20 cellular contexts compared by ENCODE assay signal in the genomic region with DNA sequence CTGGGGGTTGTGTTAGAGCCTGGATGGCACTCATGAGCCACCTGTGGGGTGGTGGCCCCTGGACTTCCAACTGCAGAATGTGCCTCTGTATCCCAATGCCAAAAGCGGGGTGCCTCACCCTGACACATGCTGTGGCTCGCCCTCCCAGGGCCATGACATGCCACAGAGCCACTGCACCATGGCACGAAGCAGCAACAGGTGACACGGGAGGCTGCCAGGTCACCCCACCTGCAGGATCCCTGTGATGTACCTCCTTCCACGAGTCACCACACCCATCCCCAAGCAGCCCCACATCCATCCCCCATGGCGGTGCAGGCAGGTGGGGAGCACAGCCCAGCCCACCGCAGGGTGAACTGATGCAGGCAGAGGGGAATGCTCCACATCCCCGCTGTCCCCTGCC.
"Had no signal": no experiment of that assay in that cellular context is flagged by ENCODE, and none has a peak within 500 bp of the region (broad histone marks: within the 10 kb centered on the region; RNA-seq: fewer than 3 reads in every experiment).

No MANE protein-coding gene starts in this region.

- DNase-seq: activated CD4-positive, alpha-beta memory T cell treated with anti-CD3 and anti-CD28 coated beads for 36 hours; activated CD4-positive, alpha-beta T cell treated with anti-CD3 and anti-CD28 coated beads for 48 hours; activated effector memory CD4-positive, alpha-beta T cell treated with Interleukin-2 at 50 U/mL for 16 hours; activated naive CD4-positive, alpha-beta T cell treated with anti-CD3 and anti-CD28 coated beads for 36 hours; activated T-cell treated with anti-CD3 and anti-CD28 coated beads, Interleukin-2, amount 50 U/mL, for 72 hours; amygdala; colonic mucosa; dorsolateral prefrontal cortex; effector memory CD8-positive, alpha-beta T cell; heart right ventricle; islet precursor cell; left cardiac atrium; stimulated activated CD4-positive, alpha-beta T cell treated with anti-CD3 and anti-CD28 coated beads, Interleukin-2, amount 100 ng/mL, for 48 hours; stimulated activated naive CD4-positive, alpha-beta T cell; thyroid gland had no signal

- H3K4me3 ChIP-seq: colonic mucosa, dorsolateral prefrontal cortex, heart right ventricle, mucosa of descending colon, smooth muscle cell, thyroid gland had no signal

- H3K36me3 Mint-ChIP-seq: activated CD4-positive, alpha-beta memory T cell treated with anti-CD3 and anti-CD28 coated beads for 36 hours had no signal

- H3K4me1 ChIP-seq: thyroid gland had no signal

- H3K4me2 ChIP-seq: smooth muscle cell had no signal

- H3K36me3 ChIP-seq: colonic mucosa, heart right ventricle, thyroid gland had no signal

- ATAC-seq: activated T-cell treated with anti-CD3 and anti-CD28 coated beads, Interleukin-2, amount 50 U/mL, for 72 hours; effector memory CD8-positive, alpha-beta T cell; heart right ventricle; left cardiac atrium; sciatic nerve had no signal

- H3K4me3 Mint-ChIP-seq: activated CD4-positive, alpha-beta memory T cell treated with anti-CD3 and anti-CD28 coated beads for 36 hours; activated naive CD4-positive, alpha-beta T cell treated with anti-CD3 and anti-CD28 coated beads for 36 hours; activated T-cell treated with anti-CD3 and anti-CD28 coated beads, Interleukin-2, amount 50 U/mL, for 72 hours; effector memory CD8-positive, alpha-beta T cell; T-helper 1 cell treated with Interleukin-12 subunit alpha and Interleukin-12 subunit beta and Interleukin-4 antibody, amounts not matched to agents 30 μg/mL and 1 μg/mL, for 36 hours had no signal

- H3K9me3 ChIP-seq: colonic mucosa, heart right ventricle, mucosa of descending colon, thyroid gland had no signal

- H3K27ac ChIP-seq: colonic mucosa, heart right ventricle, thyroid gland had no signal

- H3K27me3 ChIP-seq: colonic mucosa, dorsolateral prefrontal cortex, heart right ventricle, thyroid gland had no signal

- H3K27ac Mint-ChIP-seq: activated CD4-positive, alpha-beta memory T cell treated with anti-CD3 and anti-CD28 coated beads for 36 hours; activated naive CD4-positive, alpha-beta T cell treated with anti-CD3 and anti-CD28 coated beads for 36 hours; activated T-cell treated with anti-CD3 and anti-CD28 coated beads, Interleukin-2, amount 50 U/mL, for 72 hours; effector memory CD8-positive, alpha-beta T cell; T-helper 1 cell treated with Interleukin-12 subunit alpha and Interleukin-12 subunit beta and Interleukin-4 antibody, amounts not matched to agents 30 μg/mL and 1 μg/mL, for 36 hours had no signal

- H3K9me3 Mint-ChIP-seq: activated CD4-positive, alpha-beta memory T cell treated with anti-CD3 and anti-CD28 coated beads for 36 hours; activated naive CD4-positive, alpha-beta T cell treated with anti-CD3 and anti-CD28 coated beads for 36 hours; activated T-cell treated with anti-CD3 and anti-CD28 coated beads, Interleukin-2, amount 50 U/mL, for 72 hours; effector memory CD8-positive, alpha-beta T cell; T-helper 1 cell treated with Interleukin-12 subunit alpha and Interleukin-12 subunit beta and Interleukin-4 antibody, amounts not matched to agents 30 μg/mL and 1 μg/mL, for 36 hours had no signal

- FAIRE-seq: bronchial epithelial cell had no signal
